In genomic region chrX:107775000-107775733, GRCh38 we compare ENCODE assay signal across 8 cellular contexts. TPM values are rescaled to one million over a fixed set of nuclear protein-coding genes. Genes with fewer than 3 reads are reported as not detected.
DNase-seq lines count a peak whose midpoint lies in the region; ATAC-seq, FAIRE-seq and TF ChIP-seq lines count a peak whose summit lies in the region.
"Had no signal": no experiment of that assay in that cellular context is flagged by ENCODE, and none has a peak within 500 bp of the region (broad histone marks: within the 10 kb centered on the region; RNA-seq: fewer than 3 reads in every experiment).

No MANE protein-coding gene starts in this region.

- H3K9me3 ChIP-seq in GM12878 (replicated peaks; ENCODE audit: control insufficient read depth, insufficient read depth, low read length) (no peaks in the 10 kb centered on the region; the same call in 2 of the 3 replicates), transverse colon (no peaks in the 10 kb centered on the region)

- H4K20me1 ChIP-seq in GM12878 (ENCODE audit: control insufficient read depth, insufficient read depth) = no peaks in the 10 kb centered on the region

- no peaks in the 10 kb centered on the region for H3K36me3 ChIP-seq in GM12878 (ENCODE audit: control insufficient read depth in 2 of 2, insufficient read depth in 2 of 2, low read length in 1 of 2)
- no peaks in the 10 kb centered on the region for H3K36me3 ChIP-seq in transverse colon

- H3K4me1 ChIP-seq in GM12878 (ENCODE audit: control insufficient read depth, insufficient read depth, low read length) (no peaks in the 10 kb centered on the region), transverse colon (peaks cover 0 to 18% (median 0%) of the 10 kb centered on the region in 4 donors)

- no peak overlapping the region for H3K27ac ChIP-seq in GM12878 (ENCODE audit: control insufficient read depth, insufficient read depth)
- H3K27ac ChIP-seq in transverse colon = peak overlapping the region; percentile 77 to 88 (median 83)

- in situ Hi-C loops in GM12878 (cut with MboI) = loop anchor here (5.0 kb wide), 1 partner anchor 113 kb away; no protein-coding TSS in a partner anchor
- in situ Hi-C loops in transverse colon (cut with MboI; ENCODE audit: low pct_ligation_motif_present in 1 of 4, low pct_unique_long_range_greater_than_20kb in 1 of 4, low sequenced_read_pairs in 3 of 4) = loop anchor here in 3 of 4 donors (10.0 to 25.0 kb wide), 3 partner anchors 110 to 763 kb away; partner anchors contain the start of gene MORC4 (in 1 of the 3)

- TF ChIP-seq POLR2A in GM12878 (IDR thresholded peaks at IDR 0.05; ENCODE audit: low read depth, low read length) (no peak), lower leg skin (IDR thresholded peaks at IDR 0.05) (no peak), transverse colon (IDR thresholded peaks at IDR 0.05) (no peak)

- peak overlapping the region; percentile 22 for H2AFZ ChIP-seq in GM12878 (ENCODE audit: control insufficient read depth, low read depth, low read length)

- H3K4me2 ChIP-seq in GM12878 (ENCODE audit: control insufficient read depth, insufficient read depth) = peak overlapping the region; percentile 67

- H3K4me3 ChIP-seq in GM12878 (peak overlapping the region; percentile 58; the same call in 1 of the 2 replicates), lower leg skin (ENCODE audit: low read depth, poor library complexity, severe bottlenecking) (peak overlapping the region; percentile 30), transverse colon (peak overlapping the region; percentile 16 to 62 (median 48))

- RAD21 ChIA-PET in GM12878 (lab: Charles Lee; ENCODE audit: unreplicated experiment) = interaction anchor here (1.0 to 5.3 kb wide), 18 partner anchors 9 to 146 kb away, joined by 3 to 119 read pairs (median 8); partner anchors contain the start of gene PRPS1

- TF ChIP-seq CTCF in GM12878 (IDR thresholded peaks at IDR 0.05 in 2 of 3, conservative IDR thresholded peaks at IDR 0.05 in 1 of 3; ENCODE audit: control insufficient read depth in 2 of 3, extremely low read depth in 1 of 3, insufficient read depth in 1 of 3, low read depth in 3 of 3, low read length in 3 of 3) (no peak), lower leg skin (IDR thresholded peaks at IDR 0.05) (no peak), transverse colon (IDR thresholded peaks at IDR 0.05) (no peak), GM10266 (IDR thresholded peaks at IDR 0.05; ENCODE audit: control insufficient read depth, insufficient read depth, low read depth, missing control alignments) (no peak)

- no TSS peak for BruUV-seq in GM12878 (replicated peaks; lab: Mats Ljungman, UMichigan)

- no peaks in the 10 kb centered on the region for H3K79me2 ChIP-seq in GM12878 (ENCODE audit: control insufficient read depth, insufficient read depth, low read length)

- DNase-seq in GM12878 (ENCODE audit: low read depth, low spot score) = no peak
- DNase-seq in lower leg skin (ENCODE audit: low spot score in 2 of 2) = no peak
- peak; percentile 15 for DNase-seq in transverse colon
- no peak for DNase-seq in OCI-M1 (lab: John Stamatoyannopoulos, UW)
- no peak for DNase-seq in GM10266 (ENCODE audit: extremely low spot score)

- H3K27me3 ChIP-seq in GM12878 (replicated peaks in 1 of 2; ENCODE audit: control insufficient read depth in 2 of 2, insufficient read depth in 2 of 2, low read length in 1 of 2) (no peaks in the 10 kb centered on the region; a peak in 1 of 4 replicates), transverse colon (no peaks in the 10 kb centered on the region)

- no peak overlapping the region for H3K9ac ChIP-seq in GM12878 (ENCODE audit: control insufficient read depth, insufficient read depth, low read length)

- CTCF ChIA-PET in GM12878 (lab: Yijun Ruan, JAX) = interaction anchor here (0.6 to 7.5 kb wide), 20 partner anchors 12 to 236 kb away, joined by 3 to 289 read pairs (median 6); no protein-coding TSS in a partner anchor

- WGBS in GM12878 (ENCODE audit: insufficient coverage, insufficient replicate concordance, low lambda C conversion rate, missing lambda C conversion rate) = 27% methylated on average over 39 of the region's 40 CpGs
- WGBS in lower leg skin, 2 donors = 2 to 32% methylated on average over 11 to 30 of the region's 40 CpGs
- WGBS in transverse colon (ENCODE audit: low coverage in 1 of 2), 2 donors = 41% methylated on average over 34 of the region's 40 CpGs; no CpG with 5 or more reads in 1 of the 2 donors

- FAIRE-seq in GM12878 (lab: Jason Lieb, UNC) = no peak

- intact Hi-C loops in GM12878 (cut with micrococcal nuclease; ENCODE audit: unreplicated experiment) (loop anchor here (10.0 kb wide), 1 partner anchor 750 kb away; no protein-coding TSS in a partner anchor), lower leg skin (cut with DNase I; ENCODE audit: low total_unique reads) (loop anchor here (5.0 kb wide), 1 partner anchor 113 kb away; no protein-coding TSS in a partner anchor), transverse colon (cut with DNase I; ENCODE audit: low total_unique reads) (loop anchor here (5.0 kb wide), 2 partner anchors 58 to 118 kb away; no protein-coding TSS in a partner anchor)

- no peak for TF ChIP-seq RAD21 in GM12878 (IDR thresholded peaks at IDR 0.05; ENCODE audit: insufficient read depth, low read depth, low read length)

- TF ChIP-seq EP300 in GM12878 (IDR thresholded peaks at IDR 0.05; ENCODE audit: borderline replicate concordance in 1 of 2, control insufficient read depth in 1 of 2, low read depth in 2 of 2, low read length in 2 of 2) (no peak), transverse colon (IDR thresholded peaks at IDR 0.05; ENCODE audit: low read depth) (no peak)

- SMC1A ChIA-PET in GM12878 (lab: Charles Lee; ENCODE audit: uncharacterized antibody, unreplicated experiment) = interaction anchor here (1.1 to 9.4 kb wide), 13 partner anchors 9 to 899 kb away, joined by 3 to 149 read pairs (median 9); no protein-coding TSS in a partner anchor

- POLR2A ChIA-PET in GM12878 (lab: Charles Lee) = interaction anchor here (0.7 to 1.7 kb wide), 9 partner anchors 8 to 102 kb away, joined by 3 to 15 read pairs (median 4); no protein-coding TSS in a partner anchor

- ATAC-seq in GM21381 (IDR thresholded peaks at IDR 0.05; ENCODE audit: unreplicated experiment) (peak; percentile 23), HG03460 (IDR thresholded peaks at IDR 0.05; ENCODE audit: unreplicated experiment) (peak; percentile 19), GM12878 (peak; percentile 26)

RNA-seq across cellular contexts. Expression of gene TSC22D3, which starts 0.4 kb away (rescaled TPM):
- total RNA-seq in GM12878 (2013; cell fraction: nucleolus; rRNA removed) = 76.6 and 80.5 TPM in 2 replicates
- 15.7 and 18.1 TPM in 2 replicates for total RNA-seq in GM12878 (2014; rRNA removed)
- 9.6 and 12.0 TPM in 2 replicates for total RNA-seq in GM12878 (2014; rRNA removed; fragmentation: Illumina TruSeq; extraction: Trizol)
- 14.1 and 16.3 TPM in 2 replicates for total RNA-seq in GM12878 (2021)
- 28.5 TPM for polyA plus RNA-seq in GM12878 (2011; ENCODE audit: low read depth)
- 122 and 132 TPM in 2 replicates for polyA plus RNA-seq in GM12878 (2011; rRNA removed)
- 82.3 and 116 TPM in 2 replicates for polyA plus RNA-seq in GM12878 (2011; cell fraction: cytosol; rRNA removed)
- polyA plus RNA-seq in GM12878 (2011; cell fraction: nucleus; rRNA removed) = 127 and 171 TPM in 2 replicates
- 33.5 and 47.7 TPM in 2 replicates for polyA plus RNA-seq in GM12878 (2012)
- polyA plus RNA-seq in GM12878 (2014; fragmentation: Illumina TruSeq; extraction: Trizol) = 11.8 and 12.5 TPM in 2 replicates
- 1 to 10 TPM; 4.6 to 8.6 TPM for polyA plus RNA-seq in GM12878 (2014; fragmentation: Nextera tagmentation; extraction: Ambion mirVana)
- 14.9 and 20.9 TPM in 2 replicates for polyA plus RNA-seq in GM12878 (2014; rRNA removed)
- polyA plus RNA-seq in GM12878 (2016; fragmentation: Nextera tagmentation; extraction: Ambion mirVana) = 10 to 100 TPM; 19.0 to 21.1 TPM
- 57.7 and 74.2 TPM in 2 replicates for polyA minus RNA-seq in GM12878 (2011; rRNA and poly(A)+ RNA removed)
- polyA minus RNA-seq in GM12878 (2011; cell fraction: cytosol; rRNA and poly(A)+ RNA removed) = 31.2 and 33.4 TPM in 2 replicates
- 87.9 and 128 TPM in 2 replicates for polyA minus RNA-seq in GM12878 (2011; cell fraction: nucleus; rRNA and poly(A)+ RNA removed)
- total RNA-seq in lower leg skin = 1,000 to 10,000 TPM in 1 of 4 donors, 100 to 1,000 TPM in 3; 474 to 1,005 (median 756) TPM
- total RNA-seq in transverse colon = 100 to 1,000 TPM; 146 to 349 (median 202) TPM

RNA-seq across cellular contexts. Expression of gene NCBP2L, which starts 2.4 kb away (rescaled TPM):
- not detected in 2 replicates for total RNA-seq in GM12878 (2013; cell fraction: nucleolus; rRNA removed)
- total RNA-seq in GM12878 (2014; rRNA removed) (not detected in 2 replicates), GM12878 (2014; rRNA removed; fragmentation: Illumina TruSeq; extraction: Trizol) (not detected in 2 replicates), GM12878 (2021) (not detected in 2 replicates), lower leg skin (under 1 TPM in 2 of 4 donors, not detected in 2; 0.23 to 0.32 TPM), transverse colon (not detected)
- polyA plus RNA-seq in GM12878 (2011; ENCODE audit: low read depth) = not detected
- polyA plus RNA-seq in GM12878 (2011; rRNA removed) (not detected in 2 replicates), GM12878 (2014; fragmentation: Illumina TruSeq; extraction: Trizol) (not detected in 2 replicates), GM12878 (2014; fragmentation: Nextera tagmentation; extraction: Ambion mirVana) (not detected), GM12878 (2014; rRNA removed) (not detected in 2 replicates), GM12878 (2016; fragmentation: Nextera tagmentation; extraction: Ambion mirVana) (not detected)
- not detected in 2 replicates for polyA plus RNA-seq in GM12878 (2011; cell fraction: cytosol; rRNA removed)
- polyA plus RNA-seq in GM12878 (2011; cell fraction: nucleus; rRNA removed) = not detected in 2 replicates
- not detected in 2 replicates for polyA plus RNA-seq in GM12878 (2012)
- polyA minus RNA-seq in GM12878 (2011; rRNA and poly(A)+ RNA removed) = not detected in 2 replicates
- polyA minus RNA-seq in GM12878 (2011; cell fraction: cytosol; rRNA and poly(A)+ RNA removed) = not detected in 2 replicates
- not detected in 2 replicates for polyA minus RNA-seq in GM12878 (2011; cell fraction: nucleus; rRNA and poly(A)+ RNA removed)
- total RNA-seq: activated CD8-positive, alpha-beta memory T cell treated with anti-CD3 and anti-CD28 coated beads for 36 hours had no signal

RNA-seq across cellular contexts. Expression of gene MID2, which starts 50.5 kb away (rescaled TPM):
- 0.13 TPM in 1 of 2 replicates, not detected in the other for total RNA-seq in GM12878 (2013; cell fraction: nucleolus; rRNA removed)
- total RNA-seq in GM12878 (2014; rRNA removed) = not detected in 2 replicates
- not detected in 2 replicates for total RNA-seq in GM12878 (2014; rRNA removed; fragmentation: Illumina TruSeq; extraction: Trizol)
- 0.21 TPM in 1 of 2 replicates, not detected in the other for total RNA-seq in GM12878 (2021)
- not detected for polyA plus RNA-seq in GM12878 (2011; ENCODE audit: low read depth)
- 0.04 and 0.09 TPM in 2 replicates for polyA plus RNA-seq in GM12878 (2011; rRNA removed)
- polyA plus RNA-seq in GM12878 (2011; cell fraction: cytosol; rRNA removed) = 0.06 TPM in 1 of 2 replicates, not detected in the other
- polyA plus RNA-seq in GM12878 (2011; cell fraction: nucleus; rRNA removed) = 0.06 TPM in 1 of 2 replicates, not detected in the other
- 0.21 TPM in 1 of 2 replicates, not detected in the other for polyA plus RNA-seq in GM12878 (2012)
- polyA plus RNA-seq in GM12878 (2014; fragmentation: Illumina TruSeq; extraction: Trizol) = not detected in 2 replicates
- polyA plus RNA-seq in GM12878 (2014; fragmentation: Nextera tagmentation; extraction: Ambion mirVana) = not detected
- not detected in 2 replicates for polyA plus RNA-seq in GM12878 (2014; rRNA removed)
- not detected for polyA plus RNA-seq in GM12878 (2016; fragmentation: Nextera tagmentation; extraction: Ambion mirVana)
- polyA minus RNA-seq in GM12878 (2011; rRNA and poly(A)+ RNA removed) = 0.31 and 0.37 TPM in 2 replicates
- not detected in 2 replicates for polyA minus RNA-seq in GM12878 (2011; cell fraction: cytosol; rRNA and poly(A)+ RNA removed)
- 0.48 TPM in 1 of 2 replicates, not detected in the other for polyA minus RNA-seq in GM12878 (2011; cell fraction: nucleus; rRNA and poly(A)+ RNA removed)
- 10 to 100 TPM; 50.7 to 61.3 (median 55.6) TPM for total RNA-seq in lower leg skin
- 10 to 100 TPM in 2 of 4 donors, 1 to 10 TPM in 2; 4.6 to 76.6 (median 12.8) TPM for total RNA-seq in transverse colon

Comparison
In these comparisons a context has a peak if more than half of its experiments do, and no peak if none do; other contexts are left out.
1. RNA of gene MID2, which starts 50.5 kb away (total RNA-seq): 50.7 to 61.3 TPM in lower leg skin and 4.6 to 76.6 TPM in transverse colon; 0.13 to 0.21 TPM in GM12878; every median in the first group is over 4 times any median in the second.
2. Peak in every context shown above with its lines, with median percentiles within 50 percentile points of each other: ATAC-seq and H3K4me3 ChIP-seq.